ENCODE assay signal across 11 cellular contexts in genomic region chr2:230779141-230779523, GRCh38.
DNase-seq lines count a peak whose midpoint lies in the region; ATAC-seq, FAIRE-seq and TF ChIP-seq lines count a peak whose summit lies in the region.
"Had no signal": no experiment of that assay in that cellular context is flagged by ENCODE, and none has a peak within 500 bp of the region (broad histone marks: within the 10 kb centered on the region; RNA-seq: fewer than 3 reads in every experiment).

No MANE protein-coding gene starts in this region.

- DNase-seq in activated CD4-positive, alpha-beta T cell treated with anti-CD3 and anti-CD28 coated beads, Interleukin-2, amount 10 ng/mL, durations not matched to agents 24 days and 14 days: peak; percentile 79
- DNase-seq in activated CD4-positive, alpha-beta T cell treated with anti-CD3 and anti-CD28 coated beads for 1 hour: no peak
- no peak for DNase-seq in activated naive CD4-positive, alpha-beta T cell treated with anti-CD3 and anti-CD28 coated beads, Interleukin-2, amount 50 U/mL, for 72 hours (ENCODE audit: low spot score in 2 of 2)
- no peak for DNase-seq in trophoblast cell
- DNase-seq in HTR-8/SVneo (ENCODE audit: insufficient read length, low spot score): no peak
- no peak for DNase-seq in iPS-NIHi11 (ENCODE audit: low spot score)
- DNase-seq in stomach: no peak
- DNase-seq: foreskin keratinocyte, ovary had no signal

- no CpG with 5 or more reads among the region's 3 CpGs for WGBS in trophoblast cell (ENCODE audit: extremely low coverage, insufficient coverage, insufficient read length)
- 51 to 79% (median 76%) methylated on average over 3 of the region's 3 CpGs for WGBS in stomach, 5 donors

- no peaks in the 10 kb centered on the region for H3K9me3 ChIP-seq in trophoblast cell (ENCODE audit: insufficient read depth, low read depth, low read length)
- no peaks in the 10 kb centered on the region for H3K9me3 ChIP-seq in stomach
- H3K9me3 ChIP-seq: A549, ovary had no signal

- peak; percentile 40 for ATAC-seq in HG02885 (IDR thresholded peaks at IDR 0.05; ENCODE audit: poor library complexity, unreplicated experiment)
- ATAC-seq in activated naive CD4-positive, alpha-beta T cell treated with anti-CD3 and anti-CD28 coated beads, Interleukin-2, amount 50 U/mL, for 72 hours: peak; percentile 54 to 74
- ATAC-seq: A549, foreskin keratinocyte had no signal

- H2BK12ac ChIP-seq in trophoblast cell (ENCODE audit: low read length): no peak overlapping the region

- no peak overlapping the region for H3K9ac ChIP-seq in trophoblast cell (ENCODE audit: low read length)

- H3K4me1 ChIP-seq in trophoblast cell (ENCODE audit: control insufficient read depth in 1 of 2, insufficient read depth in 2 of 2, low read length in 2 of 2): peaks cover 5% of the 10 kb centered on the region in 2 experiments
- peaks cover 11 to 84% (median 38%) of the 10 kb centered on the region in 4 donors for H3K4me1 ChIP-seq in stomach

- peaks cover 71% of the 10 kb centered on the region for H3K4me1 Mint-ChIP-seq in activated CD4-positive, alpha-beta T cell treated with anti-CD3 and anti-CD28 coated beads, Interleukin-2, amount 10 ng/mL, durations not matched to agents 24 days and 14 days

- no peak for TF ChIP-seq EP300 in stomach (IDR thresholded peaks at IDR 0.05)

- H3K4me2 ChIP-seq in trophoblast cell (ENCODE audit: low read length): no peak overlapping the region
- H3K4me2 ChIP-seq: A549 had no signal

- intact Hi-C loops in activated CD4-positive, alpha-beta T cell treated with anti-CD3 and anti-CD28 coated beads, Interleukin-2, amount 10 ng/mL, durations not matched to agents 24 days and 14 days (cut with micrococcal nuclease): loop anchor here (1.0 kb wide), 1 partner anchor 8 kb away; no protein-coding TSS in a partner anchor
- intact Hi-C loops in stomach (cut with DNase I; ENCODE audit: low total_unique reads): no loop called here

- no peak overlapping the region for H3K23ac ChIP-seq in trophoblast cell (ENCODE audit: low read length)

- H2BK120ac ChIP-seq in trophoblast cell (ENCODE audit: insufficient read depth, low read length, poor library complexity): no peak overlapping the region

- no peak for FAIRE-seq in HTR-8/SVneo (lab: Jason Lieb, UNC)
- FAIRE-seq: A549 had no signal

- H2AK5ac ChIP-seq in trophoblast cell (ENCODE audit: low read length): no peak overlapping the region

- H2BK5ac ChIP-seq in trophoblast cell (ENCODE audit: low read depth, low read length, poor library complexity): no peak overlapping the region

- H3K36me3 Mint-ChIP-seq in activated CD4-positive, alpha-beta T cell treated with anti-CD3 and anti-CD28 coated beads, Interleukin-2, amount 10 ng/mL, durations not matched to agents 24 days and 14 days (ENCODE audit: low read depth): peaks cover 81% of the 10 kb centered on the region
- H3K36me3 Mint-ChIP-seq in activated naive CD4-positive, alpha-beta T cell treated with anti-CD3 and anti-CD28 coated beads, Interleukin-2, amount 50 U/mL, for 72 hours: peaks cover 19 to 53% of the 10 kb centered on the region in 2 donors

- H3K27ac Mint-ChIP-seq in activated CD4-positive, alpha-beta T cell treated with anti-CD3 and anti-CD28 coated beads, Interleukin-2, amount 10 ng/mL, durations not matched to agents 24 days and 14 days: peak overlapping the region; percentile 78
- peak overlapping the region; percentile 44 to 74 for H3K27ac Mint-ChIP-seq in activated naive CD4-positive, alpha-beta T cell treated with anti-CD3 and anti-CD28 coated beads, Interleukin-2, amount 50 U/mL, for 72 hours

- H3K27me3 ChIP-seq in trophoblast cell (ENCODE audit: insufficient read depth, low read length) (no peaks in the 10 kb centered on the region), stomach (no peaks in the 10 kb centered on the region)
- H3K27me3 ChIP-seq: foreskin keratinocyte, ovary had no signal

- no peak overlapping the region for H2AFZ ChIP-seq in trophoblast cell (ENCODE audit: insufficient read depth, low read length, poor library complexity)

- H4K8ac ChIP-seq in trophoblast cell (ENCODE audit: low read depth, low read length): no peak overlapping the region

- H3K79me1 ChIP-seq in trophoblast cell (ENCODE audit: low read length): peaks cover 5% of the 10 kb centered on the region

- peaks cover 10% of the 10 kb centered on the region for H3K9me3 Mint-ChIP-seq in activated CD4-positive, alpha-beta T cell treated with anti-CD3 and anti-CD28 coated beads, Interleukin-2, amount 10 ng/mL, durations not matched to agents 24 days and 14 days
- H3K9me3 Mint-ChIP-seq in activated naive CD4-positive, alpha-beta T cell treated with anti-CD3 and anti-CD28 coated beads, Interleukin-2, amount 50 U/mL, for 72 hours: peaks cover 4 to 8% of the 10 kb centered on the region in 2 donors

- peak overlapping the region; percentile 62 for H3K4me3 Mint-ChIP-seq in activated CD4-positive, alpha-beta T cell treated with anti-CD3 and anti-CD28 coated beads, Interleukin-2, amount 10 ng/mL, durations not matched to agents 24 days and 14 days

- H3K79me2 ChIP-seq in trophoblast cell (ENCODE audit: control insufficient read depth, insufficient read depth, low read length, poor library complexity): peaks cover 2% of the 10 kb centered on the region

- H3K4ac ChIP-seq in trophoblast cell (ENCODE audit: low read depth, low read length): no peak overlapping the region

- TF ChIP-seq CTCF in stomach (IDR thresholded peaks at IDR 0.05): no peak

- no peak for TF ChIP-seq POLR2A in stomach (IDR thresholded peaks at IDR 0.05)

- no peaks in the 10 kb centered on the region for H3K27me3 Mint-ChIP-seq in activated CD4-positive, alpha-beta T cell treated with anti-CD3 and anti-CD28 coated beads, Interleukin-2, amount 10 ng/mL, durations not matched to agents 24 days and 14 days

- H3K4me3 ChIP-seq in trophoblast cell (ENCODE audit: low read depth, low read length) (no peak overlapping the region), stomach (no peak overlapping the region)
- H3K4me3 ChIP-seq: A549, ovary had no signal

- peaks cover 4 to 5% of the 10 kb centered on the region in 2 experiments for H3K36me3 ChIP-seq in trophoblast cell (ENCODE audit: control insufficient read depth in 1 of 2, insufficient read depth in 2 of 2, low read length in 2 of 2)
- peaks cover 0 to 17% (median 11%) of the 10 kb centered on the region in 4 donors for H3K36me3 ChIP-seq in stomach
- H3K36me3 ChIP-seq: ovary had no signal

- no peak overlapping the region for H4K12ac ChIP-seq in trophoblast cell (ENCODE audit: low read depth, low read length)

- no peak overlapping the region for H4K91ac ChIP-seq in trophoblast cell (ENCODE audit: low read depth, low read length)

- no peak overlapping the region for H3K14ac ChIP-seq in trophoblast cell (ENCODE audit: low read length)

- peak overlapping the region; percentile 50 for H3K18ac ChIP-seq in trophoblast cell (ENCODE audit: low read length)

- H3K27ac ChIP-seq in trophoblast cell (ENCODE audit: low read depth, low read length) (no peak overlapping the region), stomach (peak overlapping the region in 2 of 5 donors; percentile 3 to 19)
- H3K27ac ChIP-seq: A549, ovary had no signal
